In the genomic region with DNA sequence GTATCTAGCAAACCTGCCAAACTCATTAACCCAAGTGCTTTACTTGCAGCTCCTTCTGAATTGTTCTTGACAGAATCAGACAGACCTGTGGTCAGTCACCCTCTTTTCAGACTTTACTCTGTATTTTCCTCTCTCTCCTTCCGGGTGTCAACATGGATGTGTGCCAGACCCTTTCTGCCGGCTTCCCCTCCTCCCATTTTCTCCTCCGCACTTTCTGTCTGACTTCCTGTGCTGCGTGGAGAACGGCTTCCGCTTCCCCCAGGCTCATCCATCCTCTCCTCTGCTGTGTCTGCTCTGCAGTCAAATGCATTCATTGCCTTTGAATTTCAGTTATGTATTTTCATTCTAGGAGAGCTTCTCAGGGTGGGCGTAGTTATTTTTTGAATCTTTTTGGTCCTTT, we compare ENCODE assay signal across 8 cellular contexts. TPM values are rescaled to one million over a fixed set of nuclear protein-coding genes. Genes with fewer than 3 reads are reported as not detected.
DNase-seq lines count a peak whose midpoint lies in the region; TF ChIP-seq lines count a peak whose summit lies in the region.
"Not testable (repeated sequence)": the region's sequence is repeated elsewhere in the genome, so short reads cannot be mapped to it uniquely, and the experiment has no call there.

No MANE protein-coding gene starts in this region.

- peak overlapping the region in 3 of 5 donors; percentile 12 to 46 (median 26) for H3K4me3 Mint-ChIP-seq in immature natural killer cell

- H3K4me3 ChIP-seq in BE2C (ENCODE audit: low read depth, low read length); choroid plexus epithelial cell (ENCODE audit: low read depth, low read length); osteoblast (ENCODE audit: insufficient read depth, low read length): not testable (repeated sequence)

- not testable (repeated sequence) for H3K27me3 ChIP-seq in BE2C; osteoblast (ENCODE audit: insufficient read depth, low read length)

- not testable (repeated sequence) for H3K9me3 ChIP-seq in BE2C; osteoblast (ENCODE audit: low read depth, low read length)

- H3K4me1 Mint-ChIP-seq in immature natural killer cell: not testable (repeated sequence)

- not testable (repeated sequence) for TF ChIP-seq CTCF in BE2C (IDR thresholded peaks at IDR 0.05; ENCODE audit: low read depth, low read length); choroid plexus epithelial cell (conservative IDR thresholded peaks at IDR 0.05; ENCODE audit: low read depth, low read length); osteoblast (IDR thresholded peaks at IDR 0.05; ENCODE audit: extremely low read depth, low read depth, low read length)

- not testable (repeated sequence) for H3K36me3 ChIP-seq in BE2C; osteoblast (ENCODE audit: insufficient read depth, low read length)

- not testable (repeated sequence) for H2AFZ ChIP-seq in osteoblast (ENCODE audit: low read length)

- not testable (repeated sequence) for H3K9me3 Mint-ChIP-seq in immature natural killer cell

- H4K20me1 ChIP-seq in osteoblast (ENCODE audit: insufficient read depth, low read length): not testable (repeated sequence)

- H3K27ac ChIP-seq in osteoblast (ENCODE audit: low read depth, low read length): not testable (repeated sequence)

- peaks cover 16% of the 10 kb centered on the region for H3K4me1 ChIP-seq in BE2C
- H3K4me1 ChIP-seq in osteoblast (ENCODE audit: insufficient read depth, low read length): not testable (repeated sequence)

- not testable (repeated sequence) for H3K79me2 ChIP-seq in osteoblast (ENCODE audit: insufficient read depth, low read length)

- DNase-seq in BE2C (peak; percentile 73), GF-D8 (lab: John Stamatoyannopoulos, UW) (peak; percentile 9), NCI-H2171 treated with DMSO at 0.1 percent for 48 hours (lab: John Stamatoyannopoulos, UW) (peak; percentile 24), UCSD-AML1 (lab: John Stamatoyannopoulos, UW; ENCODE audit: unreplicated experiment) (peak; percentile 49), choroid plexus epithelial cell (ENCODE audit: low read depth) (peak; percentile 28), mesenteric fat pad (ENCODE audit: low spot score) (peak; percentile 43), osteoblast (ENCODE audit: insufficient read length, low spot score, missing footprints) (peak; percentile 21)
- DNase-seq in immature natural killer cell: not testable (repeated sequence)

- H3K36me3 Mint-ChIP-seq in immature natural killer cell: not testable (repeated sequence)

- H3K4me2 ChIP-seq in osteoblast (ENCODE audit: insufficient read depth, low read length): not testable (repeated sequence)

- H3K27ac Mint-ChIP-seq in immature natural killer cell: not testable (repeated sequence)

- not testable (repeated sequence) for H3K27me3 Mint-ChIP-seq in immature natural killer cell (ENCODE audit: low read depth in 3 of 3)

RNA-seq across cellular contexts. Expression of gene LRPAP1, which starts 53.3 kb away (rescaled TPM):
- 74.0 TPM for polyA plus RNA-seq in BE2C (2012; ENCODE audit: insufficient read depth, insufficient read length, low read depth)
- polyA plus RNA-seq in immature natural killer cell: 100 to 1,000 TPM in 2 of 3 donors, 10 to 100 TPM in 1; 98.7 to 185 (median 148) TPM
- total RNA-seq in mesenteric fat pad (116 TPM), osteoblast (79.3 and 82.9 TPM in 2 replicates)
